9 cellular contexts compared by ENCODE assay signal in genomic region chr20:561437-562231, GRCh38. TPM values are rescaled to one million over a fixed set of nuclear protein-coding genes. Genes with fewer than 3 reads are reported as not detected.
DNase-seq lines count a peak whose midpoint lies in the region; ATAC-seq, FAIRE-seq and TF ChIP-seq lines count a peak whose summit lies in the region.
"Had no signal": no experiment of that assay in that cellular context is flagged by ENCODE, and none has a peak within 500 bp of the region (broad histone marks: within the 10 kb centered on the region; RNA-seq: fewer than 3 reads in every experiment).

No MANE protein-coding gene starts in this region.

- POLR2A ChIA-PET in endothelial cell of umbilical vein (lab: Charles Lee), result no interaction called here

- TF ChIP-seq POLR2A in endothelial cell of umbilical vein (IDR thresholded peaks at IDR 0.05; ENCODE audit: low read depth, low read length), result no peak

- H3K4me3 ChIP-seq in endothelial cell of umbilical vein (replicated peaks in 1 of 3; ENCODE audit: insufficient read depth in 1 of 3, low read depth in 1 of 3, low read length in 3 of 3), result no peak overlapping the region

- ATAC-seq in HG02981 (IDR thresholded peaks at IDR 0.05; ENCODE audit: unreplicated experiment), result peak; percentile 64
- ATAC-seq in GM21381 (IDR thresholded peaks at IDR 0.05; ENCODE audit: unreplicated experiment), result no peak

- H3K27ac ChIP-seq in endothelial cell of umbilical vein (ENCODE audit: insufficient read depth, low read depth, low read length), result no peak overlapping the region

- H3K9me3 ChIP-seq in endothelial cell of umbilical vein (replicated peaks; ENCODE audit: control insufficient read depth, insufficient read depth, low read length), result no peaks in the 10 kb centered on the region

- CTCF ChIA-PET in endothelial cell of umbilical vein (lab: Charles Lee), result interaction anchor here (0.8 to 6.0 kb wide), 22 partner anchors 9 to 207 kb away, joined by 3 to 298 read pairs (median 4); no protein-coding TSS in a partner anchor

- H3K79me2 ChIP-seq in endothelial cell of umbilical vein (ENCODE audit: control insufficient read depth, insufficient read depth, low read length), result no peaks in the 10 kb centered on the region

- no peaks in the 10 kb centered on the region for H3K4me1 ChIP-seq in endothelial cell of umbilical vein (ENCODE audit: control insufficient read depth, extremely low read depth, insufficient read depth, low read length)

- no peaks in the 10 kb centered on the region for H4K20me1 ChIP-seq in endothelial cell of umbilical vein (replicated peaks; ENCODE audit: control insufficient read depth, extremely low read depth, insufficient read depth, low read length)

- dilution Hi-C loops in endothelial cell of umbilical vein (cut with MboI; ENCODE audit: extremely low pct_ligation_motif_present, low sequenced_read_pairs), result no loop called here

- H3K9ac ChIP-seq in endothelial cell of umbilical vein (replicated peaks; ENCODE audit: extremely low read depth, insufficient read depth, low read length), result no peak overlapping the region

- H3K27me3 ChIP-seq in endothelial cell of umbilical vein (ENCODE audit: control insufficient read depth in 2 of 2, insufficient read depth in 2 of 2, low read length in 2 of 2), result peaks cover 0 to 9% of the 10 kb centered on the region in 2 experiments

- intact Hi-C loops in endothelial cell of umbilical vein (cut with micrococcal nuclease), result loop anchor here (1.0 kb wide), 3 partner anchors 84 to 178 kb away; no protein-coding TSS in a partner anchor

- TF ChIP-seq CTCF in endothelial cell of umbilical vein (IDR thresholded peaks at IDR 0.05; ENCODE audit: extremely low read depth in 1 of 2, insufficient read depth in 1 of 2, low read depth in 1 of 2, low read length in 2 of 2), result peak; percentile 95

- H3K4me2 ChIP-seq in endothelial cell of umbilical vein (ENCODE audit: insufficient read depth, low read length), result no peak overlapping the region

- BruUV-seq in endothelial cell of umbilical vein (replicated peaks; lab: Mats Ljungman, UMichigan), result no TSS peak

- peak; percentile 91 for FAIRE-seq in endothelial cell of umbilical vein (lab: Jason Lieb, UNC)

- no peaks in the 10 kb centered on the region for H3K9me1 ChIP-seq in endothelial cell of umbilical vein (replicated peaks; ENCODE audit: control insufficient read depth, extremely low read depth, insufficient read depth, low read length)

- H3K36me3 ChIP-seq in endothelial cell of umbilical vein (ENCODE audit: control insufficient read depth in 2 of 2, extremely low read depth in 1 of 2, insufficient read depth in 2 of 2, low read length in 2 of 2), result no peaks in the 10 kb centered on the region

- DNase-seq in DMS53 treated with DMSO at 0.1 percent for 48 hours (lab: John Stamatoyannopoulos, UW; ENCODE audit: unreplicated experiment) (peak; percentile 72), NCI-H526 (lab: John Stamatoyannopoulos, UW) (peak; percentile 71 to 86), endothelial cell of umbilical vein (ENCODE audit: low read depth, low spot score) (peak; percentile 79), midbrain (lab: John Stamatoyannopoulos, UW) (peak; percentile 75), superior temporal gyrus (ENCODE audit: extremely low spot score) (peak; percentile 89)
- peak; percentile 55 to 68 for DNase-seq in activated CD4-positive, alpha-beta T cell treated with anti-CD3 and anti-CD28 coated beads, Interleukin-2, amount 50 U/mL, for 48 hours

- no peak overlapping the region for H2AFZ ChIP-seq in endothelial cell of umbilical vein (ENCODE audit: low read depth, low read length)

TF ChIP-seq in endothelial cell of umbilical vein, 7 proteins besides CTCF, POLR2A, EP300 and RAD21:
- TF ChIP-seq JUN (IDR thresholded peaks at IDR 0.05; ENCODE audit: borderline replicate concordance, insufficient read depth, insufficient read length, low read depth) (no peak), MYC (IDR thresholded peaks at IDR 0.05; ENCODE audit: low read depth, low read length) (no peak), FOS (IDR thresholded peaks at IDR 0.05; ENCODE audit: borderline replicate concordance, insufficient read depth, low read length) (no peak), EZH2 (IDR thresholded peaks at IDR 0.05; ENCODE audit: borderline replicate concordance, low read depth, low read length, severe bottlenecking) (no peak), MAX (IDR thresholded peaks at IDR 0.05; ENCODE audit: insufficient read depth, insufficient read length) (no peak), GATA2 (IDR thresholded peaks at IDR 0.05; ENCODE audit: insufficient read depth, insufficient read length, low read depth, low read length) (no peak), POLR2AphosphoS5 (IDR thresholded peaks at IDR 0.05; ENCODE audit: insufficient read depth, low read depth, low read length) (no peak)

RNA-seq across cellular contexts. Expression of gene CSNK2A1, which starts 18.0 kb away (rescaled TPM):
- total RNA-seq in endothelial cell of umbilical vein, result 134 and 142 TPM in 2 replicates
- polyA plus RNA-seq in endothelial cell of umbilical vein, result 57.0 and 68.4 TPM in 2 replicates
- 69.2 and 73.8 TPM in 2 replicates for polyA plus RNA-seq in endothelial cell of umbilical vein (2011; cell fraction: cytosol; rRNA removed)
- 79.0 and 89.1 TPM in 2 replicates for polyA plus RNA-seq in endothelial cell of umbilical vein (2011; cell fraction: nucleus; rRNA removed)
- 129 and 136 TPM in 2 replicates for polyA plus RNA-seq in endothelial cell of umbilical vein (2012)
- polyA minus RNA-seq in endothelial cell of umbilical vein, result 165 and 182 TPM in 2 replicates
- 39.4 TPM for polyA minus RNA-seq in endothelial cell of umbilical vein (2011; cell fraction: cytosol; rRNA and poly(A)+ RNA removed)
- polyA minus RNA-seq in endothelial cell of umbilical vein (2011; cell fraction: nucleus; rRNA and poly(A)+ RNA removed), result 90.3 and 120 TPM in 2 replicates

RNA-seq across cellular contexts. Expression of gene TCF15, which starts 48.5 kb away (rescaled TPM):
- 1.3 TPM in 1 of 2 replicates, not detected in the other for total RNA-seq in endothelial cell of umbilical vein
- 0.07 and 0.13 TPM in 2 replicates for polyA plus RNA-seq in endothelial cell of umbilical vein
- 0.09 and 0.11 TPM in 2 replicates for polyA plus RNA-seq in endothelial cell of umbilical vein (2011; cell fraction: cytosol; rRNA removed)
- polyA plus RNA-seq in endothelial cell of umbilical vein (2011; cell fraction: nucleus; rRNA removed), result 0.11 TPM in 1 of 2 replicates, not detected in the other
- 0.88 and 1.9 TPM in 2 replicates for polyA plus RNA-seq in endothelial cell of umbilical vein (2012)
- polyA minus RNA-seq in endothelial cell of umbilical vein, result not detected in 2 replicates
- not detected for polyA minus RNA-seq in endothelial cell of umbilical vein (2011; cell fraction: cytosol; rRNA and poly(A)+ RNA removed)
- polyA minus RNA-seq in endothelial cell of umbilical vein (2011; cell fraction: nucleus; rRNA and poly(A)+ RNA removed), result not detected in 2 replicates
- total RNA-seq: activated CD8-positive, alpha-beta memory T cell treated with anti-CD3 and anti-CD28 coated beads for 36 hours had no signal
